8 cellular contexts compared by ENCODE assay signal in the genomic region with DNA sequence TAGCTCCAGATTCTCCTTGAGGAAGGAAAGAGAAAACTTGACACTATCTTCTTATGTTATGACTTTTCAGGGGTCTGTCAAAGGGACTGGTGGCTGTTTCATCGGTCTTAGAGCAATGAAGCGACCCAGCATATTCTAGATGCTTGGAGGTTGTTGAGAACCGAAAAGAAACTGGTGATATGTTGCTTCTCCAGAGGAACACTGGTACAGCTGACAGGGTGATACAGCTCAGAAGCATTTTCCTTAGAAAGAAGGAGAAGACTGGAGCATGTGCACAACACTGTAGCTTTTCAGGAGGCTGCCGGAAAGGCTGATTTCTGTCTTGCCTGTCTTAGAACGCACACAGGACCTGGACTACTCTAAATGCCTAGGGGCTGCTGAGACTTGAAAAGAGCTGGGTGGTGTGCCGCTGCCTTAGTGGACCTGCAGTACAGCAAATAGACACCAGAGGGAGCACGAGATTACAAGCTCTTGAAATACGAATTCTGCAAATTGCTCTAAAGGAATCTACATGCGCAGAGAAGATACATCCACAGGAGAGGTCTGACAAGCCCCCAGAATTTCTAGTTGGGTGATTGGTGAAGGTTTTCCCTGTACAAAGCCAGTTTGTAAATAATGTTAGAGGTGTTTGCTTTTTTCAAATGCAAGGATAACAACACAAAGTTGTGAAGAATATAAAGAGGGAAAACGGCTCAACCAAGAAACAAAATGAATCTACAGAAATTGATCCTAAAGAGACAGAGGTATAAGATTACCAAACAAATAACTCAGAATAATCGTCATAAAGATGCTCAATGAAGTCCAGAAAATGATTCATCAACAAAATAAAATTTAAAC.
DNase-seq lines count a peak whose midpoint lies in the region; ATAC-seq, FAIRE-seq and TF ChIP-seq lines count a peak whose summit lies in the region.

No MANE protein-coding gene starts in this region.

- H3K79me2 ChIP-seq in OCI-LY7 (ENCODE audit: insufficient read depth, low read depth, low read length), result no peaks in the 10 kb centered on the region

- ATAC-seq in left ventricle myocardium superior, result peak; percentile 23
- ATAC-seq in sciatic nerve, result peak; percentile 52

- H2AFZ ChIP-seq in OCI-LY7 (ENCODE audit: low read length), result peak overlapping the region; percentile 88

- H3K36me3 ChIP-seq in OCI-LY7 (ENCODE audit: insufficient read depth, low read length), result no peaks in the 10 kb centered on the region

- H3K4me2 ChIP-seq in OCI-LY7 (ENCODE audit: low read length), result peak overlapping the region; percentile 68

- H4K20me1 ChIP-seq in OCI-LY7 (ENCODE audit: insufficient read depth, low read length), result no peaks in the 10 kb centered on the region

- peak overlapping the region; percentile 29 for H3K4me3 ChIP-seq in OCI-LY7 (ENCODE audit: low read depth, low read length, poor library complexity, severe bottlenecking)

- no peaks in the 10 kb centered on the region for H3K4me1 ChIP-seq in OCI-LY7 (ENCODE audit: insufficient read depth, low read length, poor library complexity, severe bottlenecking)

- no peaks in the 10 kb centered on the region for H3K9me2 ChIP-seq in OCI-LY7 (ENCODE audit: insufficient read depth, low read length)

- no peak for FAIRE-seq in urothelium cell line (lab: Jason Lieb, UNC)

- no peak overlapping the region for H3K27ac ChIP-seq in OCI-LY7 (ENCODE audit: low read depth, low read length, poor library complexity, severe bottlenecking)

- POLR2A ChIA-PET in OCI-LY7 (lab: Charles Lee), result interaction anchor here (0.7 kb wide), 1 partner anchor 41 kb away, joined by 3 read pairs; no protein-coding TSS in a partner anchor

- peak; percentile 33 for DNase-seq in activated gamma-delta T cell treated with Interleukin-2 at 50 U/mL for 16 hours
- no peak for DNase-seq in activated gamma-delta T cell (lab: John Stamatoyannopoulos, UW)
- peak; percentile 61 for DNase-seq in HK-2 (ENCODE audit: unreplicated experiment)
- DNase-seq in OCI-LY7 (ENCODE audit: low spot score), result peak; percentile 73
- DNase-seq in amniotic stem cell (lab: John Stamatoyannopoulos, UW), result peak; percentile 2
- peak; percentile 18 for DNase-seq in left ventricle myocardium superior
- peak; percentile 75 for DNase-seq in sciatic nerve (ENCODE audit: low spot score)
- no peak for DNase-seq in urothelium cell line (ENCODE audit: low spot score)

- CTCF ChIA-PET in OCI-LY7 (lab: Charles Lee; ENCODE audit: unreplicated experiment), result interaction anchor here (1.0 kb wide), 1 partner anchor 9 kb away, joined by 3 read pairs; no protein-coding TSS in a partner anchor

- H3K9me3 ChIP-seq in OCI-LY7 (ENCODE audit: low read length), result no peaks in the 10 kb centered on the region

- no TSS peak for BruUV-seq in OCI-LY7 (replicated peaks; lab: Mats Ljungman, UMichigan)

- intact Hi-C loops in OCI-LY7 (cut with micrococcal nuclease; ENCODE audit: unreplicated experiment), result loop anchor here (2.0 to 10.0 kb wide), 2 partner anchors 866 to 1030 kb away; no protein-coding TSS in a partner anchor
- intact Hi-C loops in left ventricle myocardium superior (cut with micrococcal nuclease), result loop anchor here (10.0 kb wide), 1 partner anchor 870 kb away; no protein-coding TSS in a partner anchor
- intact Hi-C loops in sciatic nerve (cut with DNase I), result no loop called here

- TF ChIP-seq CTCF in OCI-LY7 (conservative IDR thresholded peaks at IDR 0.05; ENCODE audit: low read length), result peak; percentile 76

Comparison
In these comparisons a context has a peak if more than half of its experiments do, and no peak if none do; other contexts are left out.
1. DNase-seq: peak in activated gamma-delta T cell treated with Interleukin-2 at 50 U/mL for 16 hours (single experiment), HK-2 (single experiment), OCI-LY7 (single experiment), amniotic stem cell (single experiment), left ventricle myocardium superior (single experiment) and sciatic nerve (single experiment); none in activated gamma-delta T cell (single experiment) and urothelium cell line (single experiment).